In the genomic region with DNA sequence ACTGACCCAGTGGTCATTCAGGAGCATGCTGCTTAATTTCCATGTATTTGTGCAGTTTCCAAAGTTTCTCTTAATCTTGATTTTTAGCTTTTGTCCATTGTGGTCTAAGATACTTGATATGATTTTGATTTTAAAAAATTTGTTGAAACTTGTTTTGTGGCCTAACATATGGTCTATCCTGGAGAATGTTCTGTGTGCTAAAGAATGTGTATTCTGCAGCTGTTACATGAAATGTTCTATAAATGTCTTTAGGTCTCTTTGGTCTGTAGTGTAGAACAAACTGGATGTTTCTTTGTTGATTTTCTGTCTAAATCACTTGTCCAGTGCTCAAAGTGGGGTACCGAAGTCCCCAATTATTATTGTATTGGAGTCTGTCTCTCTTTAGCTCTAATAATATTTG, we compare ENCODE assay signal across 8 cellular contexts.
"Had no signal": no experiment of that assay in that cellular context is flagged by ENCODE, and none has a peak within 500 bp of the region (broad histone marks: within the 10 kb centered on the region; RNA-seq: fewer than 3 reads in every experiment).

No MANE protein-coding gene starts in this region.

- H2AFZ ChIP-seq: GM23338 had no signal

- H3K27ac ChIP-seq: HL-60 had no signal

- H3K4me2 ChIP-seq: GM23338 had no signal

- ATAC-seq: GM23338, HCT116, HepG2 had no signal

- H3K4me1 ChIP-seq: HAP-1 had no signal

- H3K4me3 ChIP-seq: GM23338, HAP-1 had no signal

- H3K36me3 ChIP-seq: HAP-1 had no signal

- H3K9me3 ChIP-seq: HAP-1 had no signal

- DNase-seq: H7, HFFc6, KBM-7 had no signal
